20 cellular contexts compared by ENCODE assay signal in genomic region chr6:106735136-106735535, GRCh38.
DNase-seq lines count a peak whose midpoint lies in the region; ATAC-seq and TF ChIP-seq lines count a peak whose summit lies in the region.
"Had no signal": no experiment of that assay in that cellular context is flagged by ENCODE, and none has a peak within 500 bp of the region (broad histone marks: within the 10 kb centered on the region; RNA-seq: fewer than 3 reads in every experiment).

No MANE protein-coding gene starts in this region.

- peaks cover 0 to 4% (median 0%) of the 10 kb centered on the region in 3 donors for H3K9me3 Mint-ChIP-seq in IgD-negative memory B cell
- peaks cover 3 to 13% (median 4%) of the 10 kb centered on the region in 7 donors for H3K9me3 Mint-ChIP-seq in naive B cell
- H3K9me3 Mint-ChIP-seq in activated CD4-positive, alpha-beta T cell treated with anti-CD3 and anti-CD28 coated beads, Interleukin-2, amount 10 ng/mL, durations not matched to agents 24 days and 14 days = no peaks in the 10 kb centered on the region
- H3K9me3 Mint-ChIP-seq: HFFc6 had no signal

- TF ChIP-seq CTCF in colonic mucosa (IDR thresholded peaks at IDR 0.05) = no peak

- H3K4me1 ChIP-seq in BLaER1 (peaks cover 55% of the 10 kb centered on the region), colonic mucosa (peaks cover 5% of the 10 kb centered on the region)
- H3K4me1 ChIP-seq: BE2C had no signal

- no peaks in the 10 kb centered on the region for H3K27me3 ChIP-seq in BLaER1
- H3K27me3 ChIP-seq in colonic mucosa = no peaks in the 10 kb centered on the region

- DNase-seq in colonic mucosa (peak; percentile 16), naive B cell (no peak), DMS153 treated with DMSO at 0.1 percent for 48 hours (lab: John Stamatoyannopoulos, UW; ENCODE audit: unreplicated experiment) (no peak), putamen (ENCODE audit: low spot score) (no peak), NCI-H187 (lab: John Stamatoyannopoulos, UW) (no peak)
- no peak for DNase-seq in activated CD4-positive, alpha-beta T cell treated with anti-CD3 and anti-CD28 coated beads, Interleukin-2, amount 10 ng/mL, durations not matched to agents 24 days and 14 days
- DNase-seq: 8988T; BE2C; CD8-positive, alpha-beta T cell; HFFc6; MM.1S; NCI-H1092 treated with DMSO at 0.1 percent for 48 hours; NCI-H146; NCI-H2081; NCI-H2171 treated with DMSO at 0.1 percent for 48 hours; NCI-H446 treated with DMSO at 0.1 percent for 48 hours; PC-3 had no signal

- no peaks in the 10 kb centered on the region for H3K9me3 ChIP-seq in BLaER1
- H3K9me3 ChIP-seq in colonic mucosa = no peaks in the 10 kb centered on the region
- H3K9me3 ChIP-seq: BE2C had no signal

- H3K27me3 Mint-ChIP-seq in IgD-negative memory B cell (no peaks in the 10 kb centered on the region), naive B cell (no peaks in the 10 kb centered on the region)
- peaks cover 12% of the 10 kb centered on the region for H3K27me3 Mint-ChIP-seq in activated CD4-positive, alpha-beta T cell treated with anti-CD3 and anti-CD28 coated beads, Interleukin-2, amount 10 ng/mL, durations not matched to agents 24 days and 14 days

- ATAC-seq in naive B cell (ENCODE audit: low read depth in 2 of 2) = peak; percentile 62 to 63
- ATAC-seq: CD8-positive, alpha-beta T cell; PC-3 had no signal

- H3K9ac ChIP-seq in BLaER1 = no peak overlapping the region; the same call in 1 of the 2 replicates
- no peak overlapping the region for H3K9ac ChIP-seq in colonic mucosa (ENCODE audit: low read depth in 2 of 2, low read length in 2 of 2)

- H3K27ac Mint-ChIP-seq in IgD-negative memory B cell (peak overlapping the region in 1 of 3 donors; percentile 79), naive B cell (peak overlapping the region; percentile 40 to 94 (median 70))
- no peak overlapping the region for H3K27ac Mint-ChIP-seq in activated CD4-positive, alpha-beta T cell treated with anti-CD3 and anti-CD28 coated beads, Interleukin-2, amount 10 ng/mL, durations not matched to agents 24 days and 14 days
- H3K27ac Mint-ChIP-seq: CD8-positive, alpha-beta T cell; HFFc6 had no signal

- H3K4me3 ChIP-seq in BLaER1 (peak overlapping the region; percentile 15; the same call in 1 of the 2 replicates), colonic mucosa (no peak overlapping the region)

- H4K20me1 ChIP-seq in BLaER1 = no peaks in the 10 kb centered on the region

- peak overlapping the region; percentile 70 for H3K27ac ChIP-seq in BLaER1
- H3K27ac ChIP-seq in colonic mucosa = no peak overlapping the region
- H3K27ac ChIP-seq: RWPE1 had no signal

- H3K4me2 ChIP-seq in BLaER1 = peak overlapping the region; percentile 74

- intact Hi-C loops in colonic mucosa (cut with DNase I) = loop anchor here (10.0 kb wide), 1 partner anchor 240 kb away; the partner anchor contains the start of gene CD24
- intact Hi-C loops in activated CD4-positive, alpha-beta T cell treated with anti-CD3 and anti-CD28 coated beads, Interleukin-2, amount 10 ng/mL, durations not matched to agents 24 days and 14 days (cut with micrococcal nuclease) = no loop called here

- H3K4me3 Mint-ChIP-seq in IgD-negative memory B cell = peak overlapping the region in 3 of 4 donors; percentile 1 to 88 (median 83)
- peak overlapping the region in 7 of 8 donors; percentile 47 to 77 (median 64) for H3K4me3 Mint-ChIP-seq in naive B cell
- no peak overlapping the region for H3K4me3 Mint-ChIP-seq in activated CD4-positive, alpha-beta T cell treated with anti-CD3 and anti-CD28 coated beads, Interleukin-2, amount 10 ng/mL, durations not matched to agents 24 days and 14 days
- H3K4me3 Mint-ChIP-seq: CD8-positive, alpha-beta T cell; HFFc6 had no signal

- no peaks in the 10 kb centered on the region for H3K36me3 ChIP-seq in BLaER1
- H3K36me3 ChIP-seq in colonic mucosa = no peaks in the 10 kb centered on the region
- H3K36me3 ChIP-seq: BE2C had no signal

- H3K36me3 Mint-ChIP-seq in IgD-negative memory B cell (peaks cover 6% of the 10 kb centered on the region), naive B cell (no peaks in the 10 kb centered on the region)
- H3K36me3 Mint-ChIP-seq in activated CD4-positive, alpha-beta T cell treated with anti-CD3 and anti-CD28 coated beads, Interleukin-2, amount 10 ng/mL, durations not matched to agents 24 days and 14 days (ENCODE audit: low read depth) = no peaks in the 10 kb centered on the region
- H3K36me3 Mint-ChIP-seq: CD8-positive, alpha-beta T cell had no signal

- H3K4me1 Mint-ChIP-seq in IgD-negative memory B cell = peaks cover 38 to 65% (median 58%) of the 10 kb centered on the region in 3 donors
- peaks cover 45 to 66% (median 53%) of the 10 kb centered on the region in 3 donors for H3K4me1 Mint-ChIP-seq in naive B cell
- no peaks in the 10 kb centered on the region for H3K4me1 Mint-ChIP-seq in activated CD4-positive, alpha-beta T cell treated with anti-CD3 and anti-CD28 coated beads, Interleukin-2, amount 10 ng/mL, durations not matched to agents 24 days and 14 days
